13 cellular contexts compared by ENCODE assay signal in the genomic region with DNA sequence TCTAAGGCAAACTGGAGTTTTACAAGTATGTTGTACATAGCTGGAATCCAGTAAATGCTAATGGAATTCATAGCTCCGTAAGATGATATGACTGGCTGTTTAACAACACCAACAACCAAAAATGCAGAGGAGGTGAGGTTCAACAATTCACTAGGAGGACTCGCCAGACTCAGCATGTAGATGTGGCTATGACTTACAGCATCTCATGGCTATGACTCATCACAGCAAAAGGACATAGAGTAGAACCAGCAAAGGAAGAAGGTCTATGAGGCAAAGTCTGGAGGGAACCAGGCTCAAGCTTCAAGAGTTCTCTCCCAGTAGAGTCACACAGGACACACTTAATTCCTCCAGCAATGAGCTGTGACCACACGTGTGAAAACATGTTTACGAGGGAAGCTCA.
DNase-seq lines count a peak whose midpoint lies in the region; ATAC-seq, FAIRE-seq and TF ChIP-seq lines count a peak whose summit lies in the region.
"Had no signal": no experiment of that assay in that cellular context is flagged by ENCODE, and none has a peak within 500 bp of the region (broad histone marks: within the 10 kb centered on the region; RNA-seq: fewer than 3 reads in every experiment).

No MANE protein-coding gene starts in this region.

- H3K27me3 ChIP-seq in kidney epithelial cell (ENCODE audit: control insufficient read depth, insufficient read depth, low read length): no peaks in the 10 kb centered on the region
- no peaks in the 10 kb centered on the region for H3K27me3 ChIP-seq in stomach

- WGBS in stomach, 5 donors: 60 to 87% (median 66%) methylated on average over 4 of the region's 4 CpGs

- H3K36me3 ChIP-seq in kidney epithelial cell (ENCODE audit: control insufficient read depth, insufficient read depth, low read length) (no peaks in the 10 kb centered on the region), stomach (no peaks in the 10 kb centered on the region)

- no peak overlapping the region for H3K27ac Mint-ChIP-seq in stimulated activated memory B cell treated with anti-CD40 and anti-IgM and Interleukin-4, amounts not matched to agents 10 μg/mL and 1 μg/mL and 100 μg/mL, for 72 hours
- H3K27ac Mint-ChIP-seq: activated T-helper 1 cell treated with anti-CD3 and anti-CD28 coated beads, Interleukin-12 subunit alpha, Interleukin-12 subunit beta, Interleukin-2, Interleukin-4 antibody, amounts not matched to agents 30 ng/mL and 10 ng/mL and 1 ng/mL, durations not matched to agents 14 hours and 24 hours and 36 hours; stimulated activated naive CD8-positive, alpha-beta T cell treated with anti-CD3 and anti-CD28 coated beads, Interleukin-15, Interleukin-2, amounts not matched to agents 100 ng/mL and 50 ng/mL, for 24 hours had no signal

- H3K4me1 ChIP-seq in stomach: peaks cover 0 to 53% (median 24%) of the 10 kb centered on the region in 4 donors

- H3K4me3 Mint-ChIP-seq in stimulated activated memory B cell treated with anti-CD40 and anti-IgM and Interleukin-4, amounts not matched to agents 10 μg/mL and 1 μg/mL and 100 μg/mL, for 72 hours: no peak overlapping the region
- H3K4me3 Mint-ChIP-seq: activated T-helper 1 cell treated with anti-CD3 and anti-CD28 coated beads, Interleukin-12 subunit alpha, Interleukin-12 subunit beta, Interleukin-2, Interleukin-4 antibody, amounts not matched to agents 30 ng/mL and 10 ng/mL and 1 ng/mL, durations not matched to agents 14 hours and 24 hours and 36 hours; stimulated activated naive CD8-positive, alpha-beta T cell treated with anti-CD3 and anti-CD28 coated beads, Interleukin-15, Interleukin-2, amounts not matched to agents 100 ng/mL and 50 ng/mL, for 24 hours had no signal

- TF ChIP-seq POLR2A in H54 (IDR thresholded peaks at IDR 0.05; ENCODE audit: low read depth, low read length) (no peak), stomach (IDR thresholded peaks at IDR 0.05) (no peak)

- H3K4me3 ChIP-seq in kidney epithelial cell (ENCODE audit: low read depth, low read length): no peak overlapping the region
- H3K4me3 ChIP-seq in stomach: no peak overlapping the region

- no peak for TF ChIP-seq CTCF in kidney epithelial cell (IDR thresholded peaks at IDR 0.05; ENCODE audit: insufficient read depth, low read length, poor library complexity, severe bottlenecking)
- no peak for TF ChIP-seq CTCF in stomach (IDR thresholded peaks at IDR 0.05)

- DNase-seq in H54 (ENCODE audit: insufficient read length, low spot score): peak; percentile 21
- peak; percentile 54 for DNase-seq in astrocyte of the hippocampus (ENCODE audit: low read depth, low spot score)
- peak; percentile 19 for DNase-seq in kidney epithelial cell (ENCODE audit: low read depth)
- DNase-seq in stomach: no peak
- DNase-seq in posterior vena cava (ENCODE audit: low spot score): no peak
- no peak for DNase-seq in NCI-H2107 treated with DMSO at 0.1 percent for 48 hours (lab: John Stamatoyannopoulos, UW; ENCODE audit: unreplicated experiment)
- DNase-seq: DMS153, NCI-H2081 had no signal

- H3K9me3 Mint-ChIP-seq in stimulated activated memory B cell treated with anti-CD40 and anti-IgM and Interleukin-4, amounts not matched to agents 10 μg/mL and 1 μg/mL and 100 μg/mL, for 72 hours: peaks cover 17% of the 10 kb centered on the region

- H3K36me3 Mint-ChIP-seq in stimulated activated memory B cell treated with anti-CD40 and anti-IgM and Interleukin-4, amounts not matched to agents 10 μg/mL and 1 μg/mL and 100 μg/mL, for 72 hours: peaks cover 18% of the 10 kb centered on the region

- peak; percentile 90 for FAIRE-seq in H54 (lab: Jason Lieb, UNC)
- FAIRE-seq: GM18507 had no signal

- no peak for TF ChIP-seq EP300 in stomach (IDR thresholded peaks at IDR 0.05)

- no peak for ATAC-seq in stimulated activated memory B cell treated with anti-CD40 and anti-IgM and Interleukin-4, amounts not matched to agents 10 μg/mL and 1 μg/mL and 100 μg/mL, for 72 hours
- ATAC-seq: Panc1 had no signal

- peaks cover 14% of the 10 kb centered on the region for H3K4me1 Mint-ChIP-seq in stimulated activated memory B cell treated with anti-CD40 and anti-IgM and Interleukin-4, amounts not matched to agents 10 μg/mL and 1 μg/mL and 100 μg/mL, for 72 hours

- H3K9me3 ChIP-seq in stomach: no peaks in the 10 kb centered on the region

- no peaks in the 10 kb centered on the region for H3K27me3 Mint-ChIP-seq in stimulated activated memory B cell treated with anti-CD40 and anti-IgM and Interleukin-4, amounts not matched to agents 10 μg/mL and 1 μg/mL and 100 μg/mL, for 72 hours
- H3K27me3 Mint-ChIP-seq: stimulated activated naive CD8-positive, alpha-beta T cell treated with anti-CD3 and anti-CD28 coated beads, Interleukin-15, Interleukin-2, amounts not matched to agents 100 ng/mL and 50 ng/mL, for 24 hours had no signal

- intact Hi-C loops in stomach (cut with DNase I; ENCODE audit: low total_unique reads) (no loop called here), posterior vena cava (cut with DNase I) (no loop called here)

- peak overlapping the region in 4 of 5 donors; percentile 17 to 65 (median 48) for H3K27ac ChIP-seq in stomach

Comparison
In these comparisons a context has a peak if more than half of its experiments do, and no peak if none do; other contexts are left out.
1. DNase-seq: peak in H54 (single experiment), astrocyte of the hippocampus (single experiment) and kidney epithelial cell (single experiment); none in stomach (single experiment), posterior vena cava (single experiment) and NCI-H2107 treated with DMSO at 0.1 percent for 48 hours (single experiment).